ENCODE assay signal across 1 cellular context in the genomic region with DNA sequence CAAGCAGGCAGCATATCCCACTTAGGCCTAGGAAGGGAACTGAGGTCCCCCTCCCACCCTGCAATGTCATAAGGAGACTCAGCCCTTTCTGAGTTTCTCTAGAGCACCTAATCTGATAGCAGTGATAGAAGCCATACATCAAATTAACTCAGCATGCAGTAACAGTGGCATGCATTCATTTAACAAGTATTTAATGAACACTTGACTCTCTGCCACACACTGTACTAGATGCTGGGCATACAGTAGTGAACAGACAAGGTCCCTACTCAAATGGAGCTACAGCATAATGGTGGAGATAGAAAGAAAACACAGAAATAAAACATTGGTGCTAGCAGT.
TF ChIP-seq lines count a peak whose summit lies in the region.

No MANE protein-coding gene starts in this region.

TF ChIP-seq in HCT116, 20 proteins besides CTCF, POLR2A, EP300 and RAD21 (continued from another document):
- TF ChIP-seq, protein P1, sequence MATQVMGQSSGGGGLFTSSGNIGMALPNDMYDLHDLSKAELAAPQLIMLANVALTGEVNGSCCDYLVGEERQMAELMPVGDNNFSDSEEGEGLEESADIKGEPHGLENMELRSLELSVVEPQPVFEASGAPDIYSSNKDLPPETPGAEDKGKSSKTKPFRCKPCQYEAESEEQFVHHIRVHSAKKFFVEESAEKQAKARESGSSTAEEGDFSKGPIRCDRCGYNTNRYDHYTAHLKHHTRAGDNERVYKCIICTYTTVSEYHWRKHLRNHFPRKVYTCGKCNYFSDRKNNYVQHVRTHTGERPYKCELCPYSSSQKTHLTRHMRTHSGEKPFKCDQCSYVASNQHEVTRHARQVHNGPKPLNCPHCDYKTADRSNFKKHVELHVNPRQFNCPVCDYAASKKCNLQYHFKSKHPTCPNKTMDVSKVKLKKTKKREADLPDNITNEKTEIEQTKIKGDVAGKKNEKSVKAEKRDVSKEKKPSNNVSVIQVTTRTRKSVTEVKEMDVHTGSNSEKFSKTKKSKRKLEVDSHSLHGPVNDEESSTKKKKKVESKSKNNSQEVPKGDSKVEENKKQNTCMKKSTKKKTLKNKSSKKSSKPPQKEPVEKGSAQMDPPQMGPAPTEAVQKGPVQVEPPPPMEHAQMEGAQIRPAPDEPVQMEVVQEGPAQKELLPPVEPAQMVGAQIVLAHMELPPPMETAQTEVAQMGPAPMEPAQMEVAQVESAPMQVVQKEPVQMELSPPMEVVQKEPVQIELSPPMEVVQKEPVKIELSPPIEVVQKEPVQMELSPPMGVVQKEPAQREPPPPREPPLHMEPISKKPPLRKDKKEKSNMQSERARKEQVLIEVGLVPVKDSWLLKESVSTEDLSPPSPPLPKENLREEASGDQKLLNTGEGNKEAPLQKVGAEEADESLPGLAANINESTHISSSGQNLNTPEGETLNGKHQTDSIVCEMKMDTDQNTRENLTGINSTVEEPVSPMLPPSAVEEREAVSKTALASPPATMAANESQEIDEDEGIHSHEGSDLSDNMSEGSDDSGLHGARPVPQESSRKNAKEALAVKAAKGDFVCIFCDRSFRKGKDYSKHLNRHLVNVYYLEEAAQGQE (IDR thresholded peaks at IDR 0.05; ENCODE audit: low read depth) = no peak
- TF ChIP-seq CBX3 (IDR thresholded peaks at IDR 0.05; ENCODE audit: low read depth) (no peak), SRF (IDR thresholded peaks at IDR 0.05; ENCODE audit: low read depth) (no peak), TCF7L2 (IDR thresholded peaks at IDR 0.05; ENCODE audit: borderline replicate concordance, extremely low read depth, insufficient read depth, insufficient read length) (no peak), EZH2phosphoT487 (IDR thresholded peaks at IDR 0.05; ENCODE audit: borderline replicate concordance) (no peak), POLR2AphosphoS5 (IDR thresholded peaks at IDR 0.05; ENCODE audit: low read depth, low read length) (no peak)
